Comparison of ENCODE assay signal across 1 cellular context in the genomic region with DNA sequence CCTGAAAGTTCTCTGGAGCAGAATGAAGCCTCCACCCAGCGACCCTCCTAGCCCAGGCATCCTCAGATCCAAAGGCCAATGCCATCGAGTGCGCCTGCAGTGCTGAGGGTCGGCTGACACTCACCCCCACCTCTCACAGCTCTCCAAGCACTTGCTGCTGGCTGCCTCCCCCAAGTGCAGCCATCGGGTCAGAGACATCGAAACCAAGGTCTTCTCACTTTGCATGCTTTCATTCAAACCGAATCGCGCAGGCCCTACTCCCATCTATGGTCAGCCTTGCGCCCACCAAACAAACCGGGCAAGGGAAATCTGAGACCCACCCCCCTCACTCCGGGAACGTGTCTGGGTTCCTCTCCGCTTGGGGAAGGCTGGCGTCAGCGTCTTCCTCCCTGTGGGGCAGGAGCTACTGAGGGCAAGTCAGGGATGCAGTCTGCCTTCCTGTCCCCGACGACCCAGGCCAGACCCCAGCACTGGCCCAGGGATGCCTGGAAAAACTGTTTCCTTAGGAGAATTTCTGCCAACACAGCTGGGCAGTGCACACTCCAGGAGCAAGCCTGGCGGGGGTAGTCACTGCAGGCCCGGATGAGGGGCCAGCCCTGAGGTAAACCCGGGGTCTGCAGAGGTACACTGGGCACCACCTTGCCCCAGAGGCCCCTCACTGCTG.
TF ChIP-seq lines count a peak whose summit lies in the region.

No MANE protein-coding gene starts in this region.

TF ChIP-seq in IMR-90, 13 proteins besides CTCF, POLR2A, EP300 and RAD21:
- TF ChIP-seq FOS (IDR thresholded peaks at IDR 0.05; ENCODE audit: low read depth, low read length) (no peak), MAFK (IDR thresholded peaks at IDR 0.05; ENCODE audit: low read depth, low read length) (no peak), SMC3 (IDR thresholded peaks at IDR 0.05; ENCODE audit: low read depth, low read length) (no peak), BHLHE40 (IDR thresholded peaks at IDR 0.05; ENCODE audit: low read depth, low read length) (no peak), NFE2L2 (IDR thresholded peaks at IDR 0.05; ENCODE audit: low read depth, low read length) (no peak), RFX5 (IDR thresholded peaks at IDR 0.05; ENCODE audit: low read depth, low read length) (no peak), MAZ (IDR thresholded peaks at IDR 0.05; ENCODE audit: borderline replicate concordance, low read depth, low read length) (no peak), MXI1 (IDR thresholded peaks at IDR 0.05; ENCODE audit: borderline replicate concordance, low read depth, low read length) (no peak), CEBPB (IDR thresholded peaks at IDR 0.05; ENCODE audit: low read depth, low read length) (no peak), CHD1 (IDR thresholded peaks at IDR 0.05; ENCODE audit: low read depth, low read length) (no peak), RCOR1 (IDR thresholded peaks at IDR 0.05; ENCODE audit: insufficient replicate concordance, low read length) (no peak)
- TF ChIP-seq, protein P1, sequence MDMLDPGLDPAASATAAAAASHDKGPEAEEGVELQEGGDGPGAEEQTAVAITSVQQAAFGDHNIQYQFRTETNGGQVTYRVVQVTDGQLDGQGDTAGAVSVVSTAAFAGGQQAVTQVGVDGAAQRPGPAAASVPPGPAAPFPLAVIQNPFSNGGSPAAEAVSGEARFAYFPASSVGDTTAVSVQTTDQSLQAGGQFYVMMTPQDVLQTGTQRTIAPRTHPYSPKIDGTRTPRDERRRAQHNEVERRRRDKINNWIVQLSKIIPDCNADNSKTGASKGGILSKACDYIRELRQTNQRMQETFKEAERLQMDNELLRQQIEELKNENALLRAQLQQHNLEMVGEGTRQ (IDR thresholded peaks at IDR 0.05; ENCODE audit: low read depth, low read length): no peak
- TF ChIP-seq, protein P2, sequence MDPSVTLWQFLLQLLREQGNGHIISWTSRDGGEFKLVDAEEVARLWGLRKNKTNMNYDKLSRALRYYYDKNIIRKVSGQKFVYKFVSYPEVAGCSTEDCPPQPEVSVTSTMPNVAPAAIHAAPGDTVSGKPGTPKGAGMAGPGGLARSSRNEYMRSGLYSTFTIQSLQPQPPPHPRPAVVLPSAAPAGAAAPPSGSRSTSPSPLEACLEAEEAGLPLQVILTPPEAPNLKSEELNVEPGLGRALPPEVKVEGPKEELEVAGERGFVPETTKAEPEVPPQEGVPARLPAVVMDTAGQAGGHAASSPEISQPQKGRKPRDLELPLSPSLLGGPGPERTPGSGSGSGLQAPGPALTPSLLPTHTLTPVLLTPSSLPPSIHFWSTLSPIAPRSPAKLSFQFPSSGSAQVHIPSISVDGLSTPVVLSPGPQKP (IDR thresholded peaks at IDR 0.05; ENCODE audit: borderline replicate concordance, low read depth, low read length): no peak
